ENCODE assay signal across 21 cellular contexts in genomic region chr16:56967733-56968132, GRCh38. TPM values are rescaled to one million over a fixed set of nuclear protein-coding genes. Genes with fewer than 3 reads are reported as not detected.
"Had no signal": no experiment of that assay in that cellular context is flagged by ENCODE, and none has a peak within 500 bp of the region (broad histone marks: within the 10 kb centered on the region; RNA-seq: fewer than 3 reads in every experiment).

No MANE protein-coding gene starts in this region.

- H3K27ac ChIP-seq: left ventricle myocardium inferior, psoas muscle, tibial artery had no signal

- H3K9me3 ChIP-seq: left ventricle myocardium inferior, psoas muscle, tibial artery had no signal

- H3K36me3 ChIP-seq: left ventricle myocardium inferior, tibial artery had no signal

- H3K36me3 Mint-ChIP-seq: activated CD8-positive, alpha-beta memory T cell treated with anti-CD3 and anti-CD28 coated beads, Interleukin-2, amount 10 ng/mL, durations not matched to agents 7 days and 5 days; memory B cell; natural killer cell treated with Interleukin-12 subunit alpha and Interleukin-12 subunit beta and Interleukin-15 and Interleukin-18, amount 100 ng/mL, for 72 hours; T-cell had no signal

- ATAC-seq: activated CD8-positive, alpha-beta memory T cell treated with anti-CD3 and anti-CD28 coated beads, Interleukin-2, amount 10 ng/mL, durations not matched to agents 7 days and 5 days; natural killer cell treated with Interleukin-12 subunit alpha and Interleukin-12 subunit beta and Interleukin-15 and Interleukin-18, amount 100 ng/mL, for 72 hours; psoas muscle; stimulated activated effector memory CD8-positive, alpha-beta T cell treated with anti-CD3 and anti-CD28 coated beads, Interleukin-12 subunit alpha, Interleukin-12 subunit beta, amount 100 ng/mL, for 72 hours; T-cell had no signal

- H3K4me3 ChIP-seq: left ventricle myocardium inferior, psoas muscle, tibial artery had no signal

- DNase-seq: activated CD4-positive, alpha-beta T cell treated with anti-CD3 and anti-CD28 coated beads, Interleukin-2, amount 50 U/mL, for 4 hours; activated CD4-positive, CD25-positive, alpha-beta regulatory T cell treated with anti-CD3 and anti-CD28 coated beads, Interleukin-2, amount 50 U/mL, for 72 hours; activated CD8-positive, alpha-beta memory T cell treated with anti-CD3 and anti-CD28 coated beads, Interleukin-2, amount 10 ng/mL, durations not matched to agents 7 days and 5 days; activated effector memory CD4-positive, alpha-beta T cell treated with Interleukin-2 at 50 U/mL for 16 hours; activated naive CD4-positive, alpha-beta T cell treated with anti-CD3 and anti-CD28 coated beads, Interleukin-2, amount 50 U/mL, for 16 hours; activated T-cell treated with anti-CD3 and anti-CD28 coated beads, Interleukin-2, amount 50 U/mL, for 1 hour; erythroblast; hypothalamus; kidney; left ventricle myocardium inferior; nucleus accumbens; stimulated activated CD4-positive, alpha-beta T cell treated with anti-CD3 and anti-CD28 coated beads, Interleukin-12 subunit alpha, Interleukin-12 subunit beta, amount 100 ng/mL, for 4 hours; stimulated activated CD4-positive, alpha-beta T cell treated with anti-CD3 and anti-CD28 coated beads, Interleukin-2, amount 100 ng/mL, for 24 hours; T-cell; T1000; tibial artery had no signal

- H3K27me3 Mint-ChIP-seq: activated CD8-positive, alpha-beta memory T cell treated with anti-CD3 and anti-CD28 coated beads, Interleukin-2, amount 10 ng/mL, durations not matched to agents 7 days and 5 days; memory B cell; natural killer cell treated with Interleukin-12 subunit alpha and Interleukin-12 subunit beta and Interleukin-15 and Interleukin-18, amount 100 ng/mL, for 72 hours; T-cell had no signal

- H3K27ac Mint-ChIP-seq: activated CD8-positive, alpha-beta memory T cell treated with anti-CD3 and anti-CD28 coated beads, Interleukin-2, amount 10 ng/mL, durations not matched to agents 7 days and 5 days; natural killer cell treated with Interleukin-12 subunit alpha and Interleukin-12 subunit beta and Interleukin-15 and Interleukin-18, amount 100 ng/mL, for 72 hours; stimulated activated effector memory CD8-positive, alpha-beta T cell treated with anti-CD3 and anti-CD28 coated beads, Interleukin-12 subunit alpha, Interleukin-12 subunit beta, amount 100 ng/mL, for 72 hours; T-cell had no signal

- H3K9me3 Mint-ChIP-seq: memory B cell; natural killer cell treated with Interleukin-12 subunit alpha and Interleukin-12 subunit beta and Interleukin-15 and Interleukin-18, amount 100 ng/mL, for 72 hours; stimulated activated effector memory CD8-positive, alpha-beta T cell treated with anti-CD3 and anti-CD28 coated beads, Interleukin-12 subunit alpha, Interleukin-12 subunit beta, amount 100 ng/mL, for 72 hours; T-cell had no signal

- H3K27me3 ChIP-seq: tibial artery had no signal

- H3K4me3 Mint-ChIP-seq: activated CD8-positive, alpha-beta memory T cell treated with anti-CD3 and anti-CD28 coated beads, Interleukin-2, amount 10 ng/mL, durations not matched to agents 7 days and 5 days; memory B cell; natural killer cell treated with Interleukin-12 subunit alpha and Interleukin-12 subunit beta and Interleukin-15 and Interleukin-18, amount 100 ng/mL, for 72 hours; stimulated activated effector memory CD8-positive, alpha-beta T cell treated with anti-CD3 and anti-CD28 coated beads, Interleukin-12 subunit alpha, Interleukin-12 subunit beta, amount 100 ng/mL, for 72 hours; T-cell had no signal

RNA-seq across cellular contexts. Expression of gene CETP, which starts 6.0 kb away (rescaled TPM):
- total RNA-seq: activated CD8-positive, alpha-beta memory T cell treated with anti-CD3 and anti-CD28 coated beads, Interleukin-2, amount 10 ng/mL, durations not matched to agents 7 days and 5 days; cardiac septum; natural killer cell treated with Interleukin-12 subunit alpha and Interleukin-12 subunit beta and Interleukin-15 and Interleukin-18, amount 100 ng/mL, for 72 hours had no signal
